9 cellular contexts compared by ENCODE assay signal in the genomic region with DNA sequence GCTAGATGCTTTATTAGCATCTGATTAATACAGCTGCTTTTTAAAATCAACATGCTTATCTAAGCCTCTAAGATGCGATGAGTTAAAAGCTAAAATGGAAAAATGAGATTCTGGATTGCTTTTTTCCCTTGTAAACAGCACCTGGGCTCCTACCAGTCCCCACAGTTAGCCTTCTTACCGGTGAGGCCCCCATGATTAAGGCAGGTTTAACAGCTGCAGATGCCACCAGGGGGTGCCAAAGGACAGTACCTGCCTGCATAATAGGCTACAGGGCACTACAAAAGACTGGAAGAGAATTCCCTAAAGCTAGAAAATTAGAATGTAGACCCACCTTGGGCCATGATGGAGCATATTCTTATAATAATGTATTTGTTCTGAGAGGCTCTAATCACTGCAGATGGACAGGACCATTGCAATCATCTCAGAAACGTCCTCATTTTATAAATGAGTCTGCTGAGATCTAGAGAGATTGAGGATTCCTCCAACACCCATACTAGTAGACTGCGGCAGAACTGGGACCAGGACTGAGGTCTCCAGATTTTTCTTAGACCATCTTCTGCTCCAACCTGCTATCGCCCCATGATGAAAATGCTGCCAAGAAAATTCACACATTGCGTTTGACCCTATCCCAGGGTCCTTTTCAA.
DNase-seq lines count a peak whose midpoint lies in the region; ATAC-seq and TF ChIP-seq lines count a peak whose summit lies in the region.
"Had no signal": no experiment of that assay in that cellular context is flagged by ENCODE, and none has a peak within 500 bp of the region (broad histone marks: within the 10 kb centered on the region; RNA-seq: fewer than 3 reads in every experiment).

No MANE protein-coding gene starts in this region.

- H3K18ac ChIP-seq in mesendoderm (ENCODE audit: low read length), result no peak overlapping the region

- no peaks in the 10 kb centered on the region for H3K79me2 ChIP-seq in mesendoderm (ENCODE audit: control insufficient read depth, insufficient read depth, low read length)

- no peaks in the 10 kb centered on the region for H3K79me1 ChIP-seq in mesendoderm (ENCODE audit: low read length)

- H3K9me3 Mint-ChIP-seq in activated CD4-positive, alpha-beta T cell treated with anti-CD3 and anti-CD28 coated beads, Interleukin-2, amount 10 ng/mL, durations not matched to agents 7 days and 5 days, result no peaks in the 10 kb centered on the region
- H3K9me3 Mint-ChIP-seq: IgD-negative memory B cell had no signal

- no peak overlapping the region for H3K56ac ChIP-seq in mesendoderm (ENCODE audit: low read length)

- H2AK5ac ChIP-seq in mesendoderm (ENCODE audit: low read length), result no peak overlapping the region

- H2BK5ac ChIP-seq in mesendoderm (ENCODE audit: low read length), result no peak overlapping the region

- H4K5ac ChIP-seq in mesendoderm (ENCODE audit: low read length), result no peak overlapping the region

- no peak overlapping the region for H3K23ac ChIP-seq in mesendoderm (ENCODE audit: low read length)

- H3K4me1 ChIP-seq in BE2C (peaks cover 32% of the 10 kb centered on the region), mesendoderm (ENCODE audit: control insufficient read depth, low read depth, low read length) (no peaks in the 10 kb centered on the region)

- H3K36me3 Mint-ChIP-seq in activated CD4-positive, alpha-beta T cell treated with anti-CD3 and anti-CD28 coated beads, Interleukin-2, amount 10 ng/mL, durations not matched to agents 7 days and 5 days (ENCODE audit: low read depth), result peaks cover 6% of the 10 kb centered on the region
- H3K36me3 Mint-ChIP-seq: IgD-negative memory B cell had no signal

- POLR2A ChIA-PET in activated CD4-positive, alpha-beta T cell treated with anti-CD3 and anti-CD28 coated beads, Interleukin-2, amount 10 ng/mL, durations not matched to agents 7 days and 5 days (lab: Charles Lee), result no interaction called here

- CTCF ChIA-PET in activated CD4-positive, alpha-beta T cell treated with anti-CD3 and anti-CD28 coated beads, Interleukin-2, amount 10 ng/mL, durations not matched to agents 7 days and 5 days (lab: Charles Lee), result interaction anchor here (0.6 to 1.0 kb wide), 2 partner anchors 11 to 65 kb away, joined by 3 read pairs; no protein-coding TSS in a partner anchor

- H3K36me3 ChIP-seq in BE2C, result no peaks in the 10 kb centered on the region
- H3K36me3 ChIP-seq in mesendoderm (ENCODE audit: control insufficient read depth, insufficient read depth, low read length), result no peaks in the 10 kb centered on the region

- no peak overlapping the region for H3K4me3 ChIP-seq in BE2C (ENCODE audit: low read depth, low read length)
- no peak overlapping the region for H3K4me3 ChIP-seq in mesendoderm (ENCODE audit: low read length)

- peaks cover 30% of the 10 kb centered on the region for H3K4me1 Mint-ChIP-seq in activated CD4-positive, alpha-beta T cell treated with anti-CD3 and anti-CD28 coated beads, Interleukin-2, amount 10 ng/mL, durations not matched to agents 7 days and 5 days

- ATAC-seq in GM18870 (IDR thresholded peaks at IDR 0.05; ENCODE audit: unreplicated experiment), result peak; percentile 78
- ATAC-seq in HG03139 (IDR thresholded peaks at IDR 0.05; ENCODE audit: unreplicated experiment), result peak; percentile 84

- no peak overlapping the region for H4K8ac ChIP-seq in mesendoderm (ENCODE audit: low read depth, low read length)

- no peak overlapping the region for H3K4me2 ChIP-seq in mesendoderm (ENCODE audit: low read length)

- TF ChIP-seq CTCF in BE2C (IDR thresholded peaks at IDR 0.05; ENCODE audit: low read depth, low read length), result peak; percentile 96

- no peaks in the 10 kb centered on the region for H3K27me3 ChIP-seq in BE2C
- H3K27me3 ChIP-seq in mesendoderm (ENCODE audit: insufficient read depth, low read length, poor library complexity), result no peaks in the 10 kb centered on the region

- no CpG with 5 or more reads among the region's 6 CpGs for WGBS in mesendoderm (ENCODE audit: extremely low coverage, insufficient coverage, low lambda C conversion rate)

- no peak overlapping the region for H2BK120ac ChIP-seq in mesendoderm (ENCODE audit: low read depth, low read length)

- H3K4ac ChIP-seq in mesendoderm (ENCODE audit: low read depth, low read length), result no peak overlapping the region

- no peak overlapping the region for H2BK15ac ChIP-seq in mesendoderm (replicated peaks; ENCODE audit: low read depth)

- peaks cover 27% of the 10 kb centered on the region for H3K27me3 Mint-ChIP-seq in activated CD4-positive, alpha-beta T cell treated with anti-CD3 and anti-CD28 coated beads, Interleukin-2, amount 10 ng/mL, durations not matched to agents 7 days and 5 days

- no peak overlapping the region for H3K27ac Mint-ChIP-seq in activated CD4-positive, alpha-beta T cell treated with anti-CD3 and anti-CD28 coated beads, Interleukin-2, amount 10 ng/mL, durations not matched to agents 7 days and 5 days
- H3K27ac Mint-ChIP-seq: IgD-negative memory B cell had no signal

- no peak overlapping the region for H3K4me3 Mint-ChIP-seq in activated CD4-positive, alpha-beta T cell treated with anti-CD3 and anti-CD28 coated beads, Interleukin-2, amount 10 ng/mL, durations not matched to agents 7 days and 5 days
- H3K4me3 Mint-ChIP-seq: IgD-negative memory B cell had no signal

- no peaks in the 10 kb centered on the region for H3K9me3 ChIP-seq in BE2C

- H3K9ac ChIP-seq in mesendoderm (ENCODE audit: low read length), result no peak overlapping the region

- DNase-seq in BE2C (peak; percentile 92), NCI-H446 (lab: John Stamatoyannopoulos, UW) (peak; percentile 16 to 75), mesendoderm (peak; percentile 83)
- peak; percentile 70 for DNase-seq in activated CD4-positive, alpha-beta T cell treated with anti-CD3 and anti-CD28 coated beads, Interleukin-2, amount 10 ng/mL, durations not matched to agents 7 days and 5 days
- DNase-seq in effector CD8-positive, alpha-beta T cell (lab: John Stamatoyannopoulos, UW), result peak; percentile 4
- DNase-seq in stimulated activated CD8-positive, alpha-beta memory T cell treated with anti-CD3 and anti-CD28 coated beads, Interleukin-7, amount 100 ng/mL, for 4 hours (ENCODE audit: low read depth in 2 of 2), result peak; percentile 16 to 24

- H3K27ac ChIP-seq in mesendoderm (ENCODE audit: low read depth, low read length), result no peak overlapping the region

Comparison
In these comparisons a context has a peak if more than half of its experiments do, and no peak if none do; other contexts are left out.
1. DNase-seq: peak in every context shown above with its lines; median percentile 92 in BE2C; 83 in mesendoderm; 70 in activated CD4-positive, alpha-beta T cell treated with anti-CD3 and anti-CD28 coated beads, Interleukin-2, amount 10 ng/mL, durations not matched to agents 7 days and 5 days; 46 in NCI-H446; 20 in stimulated activated CD8-positive, alpha-beta memory T cell treated with anti-CD3 and anti-CD28 coated beads, Interleukin-7, amount 100 ng/mL, for 4 hours; 4 in effector CD8-positive, alpha-beta T cell.